Comparison of ENCODE assay signal across 19 cellular contexts in the genomic region with DNA sequence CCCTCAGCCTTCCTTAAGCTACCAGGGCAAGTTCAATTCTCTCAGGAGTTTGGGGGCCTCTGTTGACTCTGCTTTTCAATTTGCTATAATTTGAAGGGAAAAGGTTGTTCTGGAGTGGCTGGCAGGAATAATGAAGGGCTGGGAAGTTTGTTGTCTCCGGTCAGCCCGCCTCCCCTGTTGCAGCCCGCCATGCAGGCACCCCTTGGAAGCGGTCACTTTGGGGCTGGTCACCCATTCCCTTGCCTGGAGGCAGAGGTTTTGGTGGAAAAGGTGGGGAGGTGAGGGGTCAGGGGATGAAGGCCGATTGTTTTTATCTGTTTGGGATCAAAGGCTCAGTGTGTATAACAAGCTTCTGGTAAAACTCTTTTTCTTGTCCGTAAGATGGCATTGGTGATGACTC.
DNase-seq lines count a peak whose midpoint lies in the region; ATAC-seq lines count a peak whose summit lies in the region.
"Had no signal": no experiment of that assay in that cellular context is flagged by ENCODE, and none has a peak within 500 bp of the region (broad histone marks: within the 10 kb centered on the region; RNA-seq: fewer than 3 reads in every experiment).

No MANE protein-coding gene starts in this region.

- peaks cover 90% of the 10 kb centered on the region for H3K4me1 ChIP-seq in CD4-positive, alpha-beta memory T cell (ENCODE audit: insufficient read depth, low read length)
- H3K4me1 ChIP-seq in naive thymus-derived CD4-positive, alpha-beta T cell (ENCODE audit: control insufficient read depth in 2 of 2, insufficient read depth in 2 of 2, low read length in 2 of 2): peaks cover 42 to 80% of the 10 kb centered on the region in 2 donors

- no peaks in the 10 kb centered on the region for H3K9me3 ChIP-seq in CD4-positive, alpha-beta memory T cell (ENCODE audit: control insufficient read depth in 1 of 2, low read length in 2 of 2)
- H3K9me3 ChIP-seq in naive thymus-derived CD4-positive, alpha-beta T cell (ENCODE audit: control insufficient read depth in 2 of 3, low read length in 3 of 3): no peaks in the 10 kb centered on the region
- H3K9me3 ChIP-seq: upper lobe of right lung had no signal

- peak overlapping the region; percentile 42 for H3K27ac ChIP-seq in CD4-positive, alpha-beta memory T cell (ENCODE audit: low read depth, low read length)
- H3K27ac ChIP-seq in naive thymus-derived CD4-positive, alpha-beta T cell (ENCODE audit: low read depth, low read length): peak overlapping the region; percentile 53
- H3K27ac ChIP-seq: coronary artery, epithelial cell of prostate had no signal

- CTCF ChIA-PET in CD4-positive, alpha-beta memory T cell (lab: Charles Lee; ENCODE audit: partially characterized antibody): interaction anchor here (0.8 to 2.5 kb wide), 4 partner anchors 11 to 80 kb away, joined by 3 to 9 read pairs (median 4); partner anchors contain the start of gene GRK5
- CTCF ChIA-PET in naive thymus-derived CD4-positive, alpha-beta T cell (lab: Charles Lee): interaction anchor here (0.9 kb wide), 1 partner anchor 15 kb away, joined by 4 read pairs; no protein-coding TSS in a partner anchor

- no peaks in the 10 kb centered on the region for H3K9me3 Mint-ChIP-seq in T-helper 1 cell treated with Interleukin-12 subunit alpha and Interleukin-12 subunit beta and Interleukin-4 antibody, amounts not matched to agents 30 μg/mL and 1 μg/mL, for 36 hours
- H3K9me3 Mint-ChIP-seq in CD4-positive, alpha-beta memory T cell: no peaks in the 10 kb centered on the region
- no peaks in the 10 kb centered on the region for H3K9me3 Mint-ChIP-seq in activated T-helper 2 cell treated with anti-CD3 and anti-CD28 coated beads, Interferon-gamma antibody, Interleukin-2, Interleukin-4, amounts not matched to agents 10 μg/mL and 5 μg/mL and 100 μg/mL, durations not matched to agents 14 hours and 24 hours and 36 hours
- H3K9me3 Mint-ChIP-seq in naive thymus-derived CD4-positive, alpha-beta T cell: no peaks in the 10 kb centered on the region

- H3K4me1 Mint-ChIP-seq in T-helper 1 cell treated with Interleukin-12 subunit alpha and Interleukin-12 subunit beta and Interleukin-4 antibody, amounts not matched to agents 30 μg/mL and 1 μg/mL, for 36 hours (ENCODE audit: low read depth): peaks cover 75% of the 10 kb centered on the region
- peaks cover 51 to 91% (median 69%) of the 10 kb centered on the region in 4 donors for H3K4me1 Mint-ChIP-seq in CD4-positive, alpha-beta memory T cell
- peaks cover 72% of the 10 kb centered on the region for H3K4me1 Mint-ChIP-seq in activated T-helper 2 cell treated with anti-CD3 and anti-CD28 coated beads, Interferon-gamma antibody, Interleukin-2, Interleukin-4, amounts not matched to agents 10 μg/mL and 5 μg/mL and 100 μg/mL, durations not matched to agents 14 hours and 24 hours and 36 hours (ENCODE audit: low read depth)
- peaks cover 62 to 96% (median 84%) of the 10 kb centered on the region in 7 donors for H3K4me1 Mint-ChIP-seq in naive thymus-derived CD4-positive, alpha-beta T cell

- DNase-seq in T-helper 1 cell (no peak), CD1c-positive myeloid dendritic cell (ENCODE audit: extremely low spot score) (no peak), AML-193 (lab: John Stamatoyannopoulos, UW) (no peak), DMS153 treated with DMSO at 0.1 percent for 48 hours (lab: John Stamatoyannopoulos, UW; ENCODE audit: unreplicated experiment) (no peak)
- DNase-seq in CD4-positive, alpha-beta memory T cell: no peak
- no peak for DNase-seq in activated T-helper 2 cell treated with anti-CD3 and anti-CD28 coated beads, Interferon-gamma antibody, Interleukin-2, Interleukin-4, amounts not matched to agents 10 μg/mL and 5 μg/mL and 100 μg/mL, durations not matched to agents 14 hours and 24 hours and 36 hours (ENCODE audit: low spot score)
- DNase-seq in naive thymus-derived CD4-positive, alpha-beta T cell: no peak
- DNase-seq: 8988T; anterior cingulate cortex; GOT3; head of caudate nucleus; NCI-H187; NCI-H446 treated with DMSO at 0.1 percent for 48 hours; SHP77; stimulated activated CD4-positive, alpha-beta T cell treated with anti-CD3 and anti-CD28 coated beads, Interleukin-2, amount 100 ng/mL, for 48 hours; upper lobe of right lung had no signal

- intact Hi-C loops in CD4-positive, alpha-beta memory T cell (cut with micrococcal nuclease): no loop called here
- intact Hi-C loops in activated T-helper 2 cell treated with anti-CD3 and anti-CD28 coated beads, Interferon-gamma antibody, Interleukin-2, Interleukin-4, amounts not matched to agents 10 μg/mL and 5 μg/mL and 100 μg/mL, durations not matched to agents 14 hours and 24 hours and 36 hours (cut with micrococcal nuclease): loop anchor here (1.0 kb wide), 1 partner anchor 17 kb away; no protein-coding TSS in a partner anchor
- intact Hi-C loops in naive thymus-derived CD4-positive, alpha-beta T cell (cut with micrococcal nuclease): loop anchor here in 1 of 2 donors (1.0 kb wide), 2 partner anchors 17 to 20 kb away; no protein-coding TSS in a partner anchor

- peaks cover 14% of the 10 kb centered on the region for H3K36me3 Mint-ChIP-seq in T-helper 1 cell treated with Interleukin-12 subunit alpha and Interleukin-12 subunit beta and Interleukin-4 antibody, amounts not matched to agents 30 μg/mL and 1 μg/mL, for 36 hours (ENCODE audit: low read depth)
- H3K36me3 Mint-ChIP-seq in CD4-positive, alpha-beta memory T cell: no peaks in the 10 kb centered on the region
- no peaks in the 10 kb centered on the region for H3K36me3 Mint-ChIP-seq in activated T-helper 2 cell treated with anti-CD3 and anti-CD28 coated beads, Interferon-gamma antibody, Interleukin-2, Interleukin-4, amounts not matched to agents 10 μg/mL and 5 μg/mL and 100 μg/mL, durations not matched to agents 14 hours and 24 hours and 36 hours (ENCODE audit: low read depth)
- peaks cover 0 to 2% (median 0%) of the 10 kb centered on the region in 5 donors for H3K36me3 Mint-ChIP-seq in naive thymus-derived CD4-positive, alpha-beta T cell

- H3K4me3 ChIP-seq in CD4-positive, alpha-beta memory T cell (ENCODE audit: low read length in 2 of 2): no peak overlapping the region
- no peak overlapping the region for H3K4me3 ChIP-seq in naive thymus-derived CD4-positive, alpha-beta T cell (ENCODE audit: low read length)
- H3K4me3 ChIP-seq: coronary artery, upper lobe of right lung had no signal

- no peak for ATAC-seq in naive thymus-derived CD4-positive, alpha-beta T cell
- ATAC-seq: upper lobe of right lung had no signal

- no peaks in the 10 kb centered on the region for H3K27me3 ChIP-seq in CD4-positive, alpha-beta memory T cell (ENCODE audit: insufficient read depth, low read length)
- no peaks in the 10 kb centered on the region for H3K27me3 ChIP-seq in naive thymus-derived CD4-positive, alpha-beta T cell (ENCODE audit: control insufficient read depth in 2 of 2, insufficient read depth in 2 of 2, low read length in 2 of 2)
- H3K27me3 ChIP-seq: upper lobe of right lung had no signal

- peak overlapping the region; percentile 55 for H3K4me3 Mint-ChIP-seq in T-helper 1 cell treated with Interleukin-12 subunit alpha and Interleukin-12 subunit beta and Interleukin-4 antibody, amounts not matched to agents 30 μg/mL and 1 μg/mL, for 36 hours
- H3K4me3 Mint-ChIP-seq in CD4-positive, alpha-beta memory T cell: peak overlapping the region in 7 of 8 donors; percentile 57 to 87 (median 83)
- H3K4me3 Mint-ChIP-seq in activated T-helper 2 cell treated with anti-CD3 and anti-CD28 coated beads, Interferon-gamma antibody, Interleukin-2, Interleukin-4, amounts not matched to agents 10 μg/mL and 5 μg/mL and 100 μg/mL, durations not matched to agents 14 hours and 24 hours and 36 hours (ENCODE audit: low read depth): peak overlapping the region; percentile 77
- H3K4me3 Mint-ChIP-seq in naive thymus-derived CD4-positive, alpha-beta T cell: peak overlapping the region in 9 of 10 donors; percentile 59 to 85 (median 76)

- H3K27me3 Mint-ChIP-seq in T-helper 1 cell treated with Interleukin-12 subunit alpha and Interleukin-12 subunit beta and Interleukin-4 antibody, amounts not matched to agents 30 μg/mL and 1 μg/mL, for 36 hours (ENCODE audit: low read depth): no peaks in the 10 kb centered on the region
- H3K27me3 Mint-ChIP-seq in CD4-positive, alpha-beta memory T cell: no peaks in the 10 kb centered on the region
- H3K27me3 Mint-ChIP-seq in activated T-helper 2 cell treated with anti-CD3 and anti-CD28 coated beads, Interferon-gamma antibody, Interleukin-2, Interleukin-4, amounts not matched to agents 10 μg/mL and 5 μg/mL and 100 μg/mL, durations not matched to agents 14 hours and 24 hours and 36 hours (ENCODE audit: low read depth): no peaks in the 10 kb centered on the region
- no peaks in the 10 kb centered on the region for H3K27me3 Mint-ChIP-seq in naive thymus-derived CD4-positive, alpha-beta T cell

- peak overlapping the region; percentile 81 for H3K27ac Mint-ChIP-seq in T-helper 1 cell treated with Interleukin-12 subunit alpha and Interleukin-12 subunit beta and Interleukin-4 antibody, amounts not matched to agents 30 μg/mL and 1 μg/mL, for 36 hours
- H3K27ac Mint-ChIP-seq in CD4-positive, alpha-beta memory T cell: peak overlapping the region; percentile 65 to 94 (median 92)
- H3K27ac Mint-ChIP-seq in activated T-helper 2 cell treated with anti-CD3 and anti-CD28 coated beads, Interferon-gamma antibody, Interleukin-2, Interleukin-4, amounts not matched to agents 10 μg/mL and 5 μg/mL and 100 μg/mL, durations not matched to agents 14 hours and 24 hours and 36 hours: peak overlapping the region; percentile 89
- peak overlapping the region; percentile 72 to 95 (median 89) for H3K27ac Mint-ChIP-seq in naive thymus-derived CD4-positive, alpha-beta T cell

- POLR2A ChIA-PET in CD4-positive, alpha-beta memory T cell (lab: Charles Lee; ENCODE audit: partially characterized antibody): interaction anchor here (1.3 to 2.3 kb wide), 2 partner anchors 15 to 19 kb away, joined by 5 to 14 read pairs; no protein-coding TSS in a partner anchor
- POLR2A ChIA-PET in naive thymus-derived CD4-positive, alpha-beta T cell (lab: Charles Lee): interaction anchor here (0.7 kb wide), 1 partner anchor 64 kb away, joined by 3 read pairs; no protein-coding TSS in a partner anchor

- no peaks in the 10 kb centered on the region for H3K36me3 ChIP-seq in CD4-positive, alpha-beta memory T cell (ENCODE audit: insufficient read depth, low read length)
- no peaks in the 10 kb centered on the region for H3K36me3 ChIP-seq in naive thymus-derived CD4-positive, alpha-beta T cell (ENCODE audit: control insufficient read depth in 2 of 3, insufficient read depth in 3 of 3, low read length in 3 of 3)
- H3K36me3 ChIP-seq: upper lobe of right lung had no signal
